Comparison of ENCODE assay signal across 14 cellular contexts in genomic region chr6:157288575-157288974, GRCh38. TPM values are rescaled to one million over a fixed set of nuclear protein-coding genes. Genes with fewer than 3 reads are reported as not detected.
A peak's percentile ranks its signal among the peaks of the same experiment; 100 is the strongest.
DNase-seq lines count a peak whose midpoint lies in the region.
"Had no signal": no experiment of that assay in that cellular context is flagged by ENCODE, and none has a peak within 500 bp of the region (broad histone marks: within the 10 kb centered on the region; RNA-seq: fewer than 3 reads in every experiment).

No MANE protein-coding gene starts in this region.

- peak; percentile 32 for DNase-seq in activated CD8-positive, alpha-beta memory T cell treated with anti-CD3 and anti-CD28 coated beads for 24 hours
- DNase-seq in activated CD8-positive, alpha-beta memory T cell treated with anti-CD3 and anti-CD28 coated beads, Interleukin-2, amount 50 U/mL, for 4 hours, result no peak
- peak; percentile 57 for DNase-seq in activated effector memory CD4-positive, alpha-beta T cell treated with anti-CD3 and anti-CD28 coated beads, Interleukin-2, amount 50 U/mL, for 16 hours
- DNase-seq in activated effector memory CD4-positive, alpha-beta T cell treated with Interleukin-2 at 50 U/mL for 16 hours, result no peak
- DNase-seq in islet precursor cell (peak; percentile 42), mesenteric fat pad (ENCODE audit: low spot score) (peak; percentile 67), NCI-H1092 (lab: John Stamatoyannopoulos, UW) (no peak), NCI-H2029 (lab: John Stamatoyannopoulos, UW) (no peak)
- DNase-seq: AML-193; Caco-2; Calu3; CD4-positive, alpha-beta T cell; DMS79 treated with DMSO at 0.1 percent for 48 hours; GF-D8 had no signal

RNA-seq across cellular contexts. Expression of gene TMEM242, which starts 34.7 kb away (rescaled TPM):
- 9.6 TPM for total RNA-seq in mesenteric fat pad

Comparison
In these comparisons a context has a peak if more than half of its experiments do, and no peak if none do; other contexts are left out.
1. DNase-seq: peak in activated CD8-positive, alpha-beta memory T cell treated with anti-CD3 and anti-CD28 coated beads for 24 hours (single experiment), activated effector memory CD4-positive, alpha-beta T cell treated with anti-CD3 and anti-CD28 coated beads, Interleukin-2, amount 50 U/mL, for 16 hours (single experiment), islet precursor cell (single experiment) and mesenteric fat pad (single experiment); none in activated CD8-positive, alpha-beta memory T cell treated with anti-CD3 and anti-CD28 coated beads, Interleukin-2, amount 50 U/mL, for 4 hours (single experiment), activated effector memory CD4-positive, alpha-beta T cell treated with Interleukin-2 at 50 U/mL for 16 hours (single experiment), NCI-H1092 (single experiment) and NCI-H2029 (single experiment).